ENCODE assay signal across 11 cellular contexts in genomic region chr6:154478021-154478651, GRCh38. TPM values are rescaled to one million over a fixed set of nuclear protein-coding genes. Genes with fewer than 3 reads are reported as not detected.
DNase-seq lines count a peak whose midpoint lies in the region; ATAC-seq and TF ChIP-seq lines count a peak whose summit lies in the region.
"Had no signal": no experiment of that assay in that cellular context is flagged by ENCODE, and none has a peak within 500 bp of the region (broad histone marks: within the 10 kb centered on the region; RNA-seq: fewer than 3 reads in every experiment).

No MANE protein-coding gene starts in this region.

- no peak for TF ChIP-seq POLR2A in esophagus squamous epithelium (IDR thresholded peaks at IDR 0.05)

- POLR2A ChIA-PET in A673 (lab: Charles Lee; ENCODE audit: low non-redundant PET): no interaction called here

- 61 to 69% methylated on average over 11 to 12 of the region's 12 CpGs for WGBS in esophagus squamous epithelium, 2 donors

- no TSS peak for BruUV-seq in A673 (replicated peaks; lab: Mats Ljungman, UMichigan)

- H3K79me2 ChIP-seq in osteoblast (ENCODE audit: insufficient read depth, low read length): peaks cover 40% of the 10 kb centered on the region

- peak overlapping the region in 3 of 4 donors; percentile 28 to 54 (median 40) for H3K27ac ChIP-seq in esophagus squamous epithelium
- H3K27ac ChIP-seq in osteoblast (ENCODE audit: low read depth, low read length): peak overlapping the region; percentile 68
- no peak overlapping the region for H3K27ac ChIP-seq in A673 (ENCODE audit: low read depth, low read length, poor library complexity, severe bottlenecking)

- peak overlapping the region; percentile 71 for H2AFZ ChIP-seq in osteoblast (ENCODE audit: low read length)

- H3K36me3 Mint-ChIP-seq in activated T-helper 1 cell treated with anti-CD3 and anti-CD28 coated beads, Interleukin-12 subunit alpha, Interleukin-12 subunit beta, Interleukin-2, Interleukin-4 antibody, amounts not matched to agents 30 ng/mL and 10 ng/mL and 1 ng/mL, durations not matched to agents 14 hours and 24 hours and 36 hours (ENCODE audit: low read depth): no peaks in the 10 kb centered on the region

- peak overlapping the region; percentile 75 for H3K4me2 ChIP-seq in osteoblast (ENCODE audit: insufficient read depth, low read length)

- H3K4me1 Mint-ChIP-seq in activated T-helper 1 cell treated with anti-CD3 and anti-CD28 coated beads, Interleukin-12 subunit alpha, Interleukin-12 subunit beta, Interleukin-2, Interleukin-4 antibody, amounts not matched to agents 30 ng/mL and 10 ng/mL and 1 ng/mL, durations not matched to agents 14 hours and 24 hours and 36 hours (ENCODE audit: low read depth): no peaks in the 10 kb centered on the region

- H3K27me3 Mint-ChIP-seq in activated T-helper 1 cell treated with anti-CD3 and anti-CD28 coated beads, Interleukin-12 subunit alpha, Interleukin-12 subunit beta, Interleukin-2, Interleukin-4 antibody, amounts not matched to agents 30 ng/mL and 10 ng/mL and 1 ng/mL, durations not matched to agents 14 hours and 24 hours and 36 hours (ENCODE audit: insufficient read depth): peaks cover 3% of the 10 kb centered on the region

- H3K27ac Mint-ChIP-seq in activated T-helper 1 cell treated with anti-CD3 and anti-CD28 coated beads, Interleukin-12 subunit alpha, Interleukin-12 subunit beta, Interleukin-2, Interleukin-4 antibody, amounts not matched to agents 30 ng/mL and 10 ng/mL and 1 ng/mL, durations not matched to agents 14 hours and 24 hours and 36 hours: no peak overlapping the region

- TF ChIP-seq CTCF in esophagus squamous epithelium (IDR thresholded peaks at IDR 0.05) (no peak), osteoblast (IDR thresholded peaks at IDR 0.05; ENCODE audit: extremely low read depth, low read depth, low read length) (no peak), A673 (conservative IDR thresholded peaks at IDR 0.05; ENCODE audit: low read depth, low read length) (no peak)

- no peak for ATAC-seq in GM18873 (IDR thresholded peaks at IDR 0.05; ENCODE audit: low FRiP score, unreplicated experiment)

- no peak overlapping the region for H3K4me3 ChIP-seq in esophagus squamous epithelium
- H3K4me3 ChIP-seq in osteoblast (ENCODE audit: insufficient read depth, low read length): peak overlapping the region; percentile 58
- no peak overlapping the region for H3K4me3 ChIP-seq in A673 (ENCODE audit: low read depth, low read length, poor library complexity, severe bottlenecking)

- intact Hi-C loops in esophagus squamous epithelium (cut with DNase I) (no loop called here), A673 (cut with micrococcal nuclease; ENCODE audit: unreplicated experiment) (no loop called here)
- intact Hi-C loops in activated T-helper 1 cell treated with anti-CD3 and anti-CD28 coated beads, Interleukin-12 subunit alpha, Interleukin-12 subunit beta, Interleukin-2, Interleukin-4 antibody, amounts not matched to agents 30 ng/mL and 10 ng/mL and 1 ng/mL, durations not matched to agents 14 hours and 24 hours and 36 hours (cut with micrococcal nuclease): no loop called here

- CTCF ChIA-PET in A673 (lab: Charles Lee): interaction anchor here (0.5 kb wide), 1 partner anchor 33 kb away, joined by 3 read pairs; no protein-coding TSS in a partner anchor

- H3K27me3 ChIP-seq in esophagus squamous epithelium: no peaks in the 10 kb centered on the region
- H3K27me3 ChIP-seq in osteoblast (ENCODE audit: insufficient read depth, low read length): no peaks in the 10 kb centered on the region
- H3K27me3 ChIP-seq in A673 (replicated peaks; ENCODE audit: insufficient read depth, low read depth, low read length, poor library complexity): no peaks in the 10 kb centered on the region

- no peak overlapping the region for H3K4me3 Mint-ChIP-seq in activated T-helper 1 cell treated with anti-CD3 and anti-CD28 coated beads, Interleukin-12 subunit alpha, Interleukin-12 subunit beta, Interleukin-2, Interleukin-4 antibody, amounts not matched to agents 30 ng/mL and 10 ng/mL and 1 ng/mL, durations not matched to agents 14 hours and 24 hours and 36 hours

- H3K9me3 Mint-ChIP-seq in activated T-helper 1 cell treated with anti-CD3 and anti-CD28 coated beads, Interleukin-12 subunit alpha, Interleukin-12 subunit beta, Interleukin-2, Interleukin-4 antibody, amounts not matched to agents 30 ng/mL and 10 ng/mL and 1 ng/mL, durations not matched to agents 14 hours and 24 hours and 36 hours: no peaks in the 10 kb centered on the region

- H3K9me3 ChIP-seq in esophagus squamous epithelium: no peaks in the 10 kb centered on the region
- H3K9me3 ChIP-seq in osteoblast (ENCODE audit: low read depth, low read length): no peaks in the 10 kb centered on the region
- no peaks in the 10 kb centered on the region for H3K9me3 ChIP-seq in A673 (ENCODE audit: low read depth, low read length, poor library complexity, severe bottlenecking)

- peaks cover 5 to 78% (median 20%) of the 10 kb centered on the region in 3 donors for H3K4me1 ChIP-seq in esophagus squamous epithelium
- peaks cover 35% of the 10 kb centered on the region for H3K4me1 ChIP-seq in osteoblast (ENCODE audit: insufficient read depth, low read length)
- peaks cover 8% of the 10 kb centered on the region for H3K4me1 ChIP-seq in A673 (ENCODE audit: insufficient read depth, low read length, poor library complexity, severe bottlenecking)

- no peaks in the 10 kb centered on the region for H4K20me1 ChIP-seq in osteoblast (ENCODE audit: insufficient read depth, low read length)

- DNase-seq in Ammon's horn (ENCODE audit: low spot score) (peak; percentile 57), NCI-H2029 treated with DMSO at 0.1 percent for 48 hours (lab: John Stamatoyannopoulos, UW) (peak; percentile 62), esophagus squamous epithelium (lab: John Stamatoyannopoulos, UW) (no peak), osteoblast (ENCODE audit: insufficient read length, low spot score, missing footprints) (no peak), NCI-H1417 treated with DMSO at 0.1 percent for 48 hours (lab: John Stamatoyannopoulos, UW) (no peak), A673 (ENCODE audit: low spot score) (no peak)
- DNase-seq in activated T-helper 1 cell treated with anti-CD3 and anti-CD28 coated beads, Interleukin-12 subunit alpha, Interleukin-12 subunit beta, Interleukin-2, Interleukin-4 antibody, amounts not matched to agents 30 ng/mL and 10 ng/mL and 1 ng/mL, durations not matched to agents 14 hours and 24 hours and 36 hours (ENCODE audit: low spot score): no peak
- DNase-seq: activated CD8-positive, alpha-beta memory T cell treated with anti-CD3 and anti-CD28 coated beads for 24 hours; central memory CD4-positive, alpha-beta T cell; OCI-M1 had no signal

- H3K36me3 ChIP-seq in esophagus squamous epithelium (no peaks in the 10 kb centered on the region), osteoblast (ENCODE audit: insufficient read depth, low read length) (no peaks in the 10 kb centered on the region), A673 (ENCODE audit: insufficient read depth, low read length, poor library complexity, severe bottlenecking) (no peaks in the 10 kb centered on the region)

RNA-seq across cellular contexts. Expression of gene CNKSR3, which starts 32.3 kb away (rescaled TPM):
- total RNA-seq in esophagus squamous epithelium: 10 to 100 TPM; 10.2 to 18.8 (median 13.8) TPM
- total RNA-seq in osteoblast: 4.7 and 5.4 TPM in 2 replicates
- not detected in 2 replicates for total RNA-seq in activated T-helper 1 cell treated with anti-CD3 and anti-CD28 coated beads, Interleukin-12 subunit alpha, Interleukin-12 subunit beta, Interleukin-2, Interleukin-4 antibody, amounts not matched to agents 30 ng/mL and 10 ng/mL and 1 ng/mL, durations not matched to agents 14 hours and 24 hours and 36 hours
- total RNA-seq in A673 (2021): 10.3 and 10.5 TPM in 2 replicates

Comparison
In these comparisons a context has a peak if more than half of its experiments do, and no peak if none do; other contexts are left out.
1. DNase-seq: peak in Ammon's horn (single experiment) and NCI-H2029 treated with DMSO at 0.1 percent for 48 hours (single experiment); none in esophagus squamous epithelium (single experiment), osteoblast (single experiment), NCI-H1417 treated with DMSO at 0.1 percent for 48 hours (single experiment), activated T-helper 1 cell treated with anti-CD3 and anti-CD28 coated beads, Interleukin-12 subunit alpha, Interleukin-12 subunit beta, Interleukin-2, Interleukin-4 antibody, amounts not matched to agents 30 ng/mL and 10 ng/mL and 1 ng/mL, durations not matched to agents 14 hours and 24 hours and 36 hours (single experiment) and A673 (single experiment).